Comparison of ENCODE assay signal across 14 cellular contexts in the genomic region with DNA sequence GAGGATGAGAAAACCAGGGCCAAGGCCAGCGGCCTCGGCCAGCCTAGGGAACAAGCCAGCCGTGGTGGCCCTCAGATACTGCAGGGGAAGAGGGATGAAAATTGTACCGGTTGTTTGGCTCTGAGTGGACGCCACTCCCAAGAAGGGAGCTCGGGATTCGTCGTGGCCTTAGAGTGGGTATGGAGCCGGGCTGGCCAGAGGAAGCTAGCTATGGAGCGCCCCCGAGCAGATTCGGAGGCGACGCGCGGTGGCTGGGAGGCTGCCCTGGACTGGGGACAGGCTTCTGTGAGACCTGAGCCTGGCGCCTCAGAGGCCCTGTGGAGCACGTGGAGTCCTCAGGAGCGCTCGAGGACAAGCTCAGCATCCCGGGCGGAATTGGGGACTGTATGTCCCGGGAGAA. TPM values are rescaled to one million over a fixed set of nuclear protein-coding genes. Genes with fewer than 3 reads are reported as not detected.
DNase-seq lines count a peak whose midpoint lies in the region; ATAC-seq, FAIRE-seq and TF ChIP-seq lines count a peak whose summit lies in the region.
"Had no signal": no experiment of that assay in that cellular context is flagged by ENCODE, and none has a peak within 500 bp of the region (broad histone marks: within the 10 kb centered on the region; RNA-seq: fewer than 3 reads in every experiment).

No MANE protein-coding gene starts in this region.

- intact Hi-C loops in left ventricle myocardium superior (cut with micrococcal nuclease): no loop called here
- intact Hi-C loops in Right ventricle myocardium inferior (cut with DNase I): loop anchor here (5.0 to 10.0 kb wide), 3 partner anchors 66 to 252 kb away; no protein-coding TSS in a partner anchor
- intact Hi-C loops in vagina (cut with DNase I): loop anchor here (10.0 kb wide), 1 partner anchor 452 kb away; no protein-coding TSS in a partner anchor
- intact Hi-C loops in posterior vena cava (cut with DNase I): loop anchor here in 1 of 2 donors (2.0 to 5.0 kb wide), 3 partner anchors 80 to 654 kb away; no protein-coding TSS in a partner anchor

- H3K36me3 ChIP-seq in vagina: no peaks in the 10 kb centered on the region

- H3K27ac Mint-ChIP-seq in neural crest cell (ENCODE audit: unreplicated experiment): no peak overlapping the region

- peak; percentile 31 for DNase-seq in left ventricle myocardium superior
- DNase-seq in Right ventricle myocardium inferior (ENCODE audit: missing footprints): no peak
- no peak for DNase-seq in neural crest cell (ENCODE audit: low read depth, low spot score)
- DNase-seq in vagina (ENCODE audit: extremely low spot score in 2 of 2): no peak
- no peak for DNase-seq in posterior vena cava (ENCODE audit: low spot score)
- no peak for DNase-seq in NCI-H345 treated with DMSO at 0.1 percent for 48 hours (lab: John Stamatoyannopoulos, UW; ENCODE audit: unreplicated experiment)
- no peak for DNase-seq in GM12891 (ENCODE audit: insufficient read length, low spot score)
- DNase-seq: DND-41, NCI-H187 treated with DMSO at 0.1 percent for 48 hours had no signal

- FAIRE-seq in GM12891 (lab: Jason Lieb, UNC): no peak
- FAIRE-seq: bronchial epithelial cell, urothelium cell line had no signal

- H3K9me3 ChIP-seq in vagina: no peaks in the 10 kb centered on the region

- H3K4me1 ChIP-seq in vagina: peaks cover 14% of the 10 kb centered on the region

- TF ChIP-seq POLR2A in vagina (IDR thresholded peaks at IDR 0.05) (no peak), GM12891 (IDR thresholded peaks at IDR 0.05; ENCODE audit: low read depth, low read length) (no peak)

- no peaks in the 10 kb centered on the region for H3K9me3 Mint-ChIP-seq in neural crest cell

- H3K27me3 ChIP-seq in vagina: no peaks in the 10 kb centered on the region

- H3K36me3 Mint-ChIP-seq in neural crest cell (ENCODE audit: low read depth): peaks cover 6% of the 10 kb centered on the region

- peaks cover 100% of the 10 kb centered on the region for H3K27me3 Mint-ChIP-seq in neural crest cell (ENCODE audit: low read depth)

- peaks cover 55% of the 10 kb centered on the region for H3K4me1 Mint-ChIP-seq in neural crest cell

- peak overlapping the region; percentile 57 for H3K4me3 Mint-ChIP-seq in neural crest cell

- H3K27ac ChIP-seq in cingulate gyrus (ENCODE audit: low read depth, low read length): peak overlapping the region; percentile 54
- H3K27ac ChIP-seq in vagina: peak overlapping the region; percentile 99
- H3K27ac ChIP-seq: epithelial cell of prostate, KMS-11 had no signal

- peak overlapping the region; percentile 75 to 91 for H3K4me3 ChIP-seq in vagina

- ATAC-seq in left ventricle myocardium superior (no peak), Right ventricle myocardium inferior (no peak)

- TF ChIP-seq CTCF in neural crest cell (conservative IDR thresholded peaks at IDR 0.05): no peak
- TF ChIP-seq CTCF in vagina (IDR thresholded peaks at IDR 0.05): no peak

TF ChIP-seq in GM12891, 5 proteins besides CTCF, POLR2A, EP300 and RAD21:
- no peak for TF ChIP-seq POLR2AphosphoS5 (IDR thresholded peaks at IDR 0.05; ENCODE audit: low read depth, low read length)
- TF ChIP-seq TAF1 (IDR thresholded peaks at IDR 0.05; ENCODE audit: low read depth, low read length): no peak
- no peak for TF ChIP-seq PAX5 (IDR thresholded peaks at IDR 0.05; ENCODE audit: insufficient read depth, low read length, severe bottlenecking)
- no peak for TF ChIP-seq SPI1 (IDR thresholded peaks at IDR 0.05; ENCODE audit: low read depth, low read length)
- TF ChIP-seq POU2F2 (IDR thresholded peaks at IDR 0.05; ENCODE audit: low read depth, low read length): no peak

RNA-seq across cellular contexts. Expression of gene PRRX1, which starts 2.7 kb away (rescaled TPM):
- total RNA-seq in left ventricle myocardium superior (36.5 TPM), Right ventricle myocardium inferior (46.3 TPM), neural crest cell (4.1 and 4.6 TPM in 2 replicates), vagina (108 TPM), posterior vena cava (100 to 1,000 TPM; 240 to 244 TPM)
- 0.06 TPM for polyA plus RNA-seq in GM12891 (2012; ENCODE audit: low read depth, missing spikeins)
